Comparison of ENCODE assay signal across 1 cellular context in the genomic region with DNA sequence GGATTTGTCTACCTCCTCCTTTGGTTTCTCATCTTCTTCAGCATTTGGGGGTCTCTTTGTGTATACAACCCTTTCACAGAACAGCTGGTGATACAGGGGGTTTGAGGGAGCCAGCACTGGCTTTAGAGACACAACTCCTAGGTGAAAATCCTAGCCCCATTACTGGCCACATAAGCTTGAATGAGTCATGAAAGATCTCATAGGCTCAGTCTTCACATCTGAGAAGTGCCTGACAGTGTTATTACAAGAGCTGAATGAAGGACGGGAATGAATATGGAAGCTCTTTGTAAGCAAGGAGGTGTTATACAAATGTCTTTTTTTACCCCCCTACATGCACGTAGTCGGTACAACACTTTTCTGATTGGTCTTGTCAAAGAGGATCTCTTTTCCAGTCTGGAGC.
TF ChIP-seq lines count a peak whose summit lies in the region.

No MANE protein-coding gene starts in this region.

TF ChIP-seq in IMR-90, 13 proteins besides CTCF, POLR2A, EP300 and RAD21:
- TF ChIP-seq MAFK (IDR thresholded peaks at IDR 0.05; ENCODE audit: low read depth, low read length), result no peak
- TF ChIP-seq, protein P1, sequence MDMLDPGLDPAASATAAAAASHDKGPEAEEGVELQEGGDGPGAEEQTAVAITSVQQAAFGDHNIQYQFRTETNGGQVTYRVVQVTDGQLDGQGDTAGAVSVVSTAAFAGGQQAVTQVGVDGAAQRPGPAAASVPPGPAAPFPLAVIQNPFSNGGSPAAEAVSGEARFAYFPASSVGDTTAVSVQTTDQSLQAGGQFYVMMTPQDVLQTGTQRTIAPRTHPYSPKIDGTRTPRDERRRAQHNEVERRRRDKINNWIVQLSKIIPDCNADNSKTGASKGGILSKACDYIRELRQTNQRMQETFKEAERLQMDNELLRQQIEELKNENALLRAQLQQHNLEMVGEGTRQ (IDR thresholded peaks at IDR 0.05; ENCODE audit: low read depth, low read length), result no peak
- TF ChIP-seq BHLHE40 (IDR thresholded peaks at IDR 0.05; ENCODE audit: low read depth, low read length), result no peak
- no peak for TF ChIP-seq SMC3 (IDR thresholded peaks at IDR 0.05; ENCODE audit: low read depth, low read length)
- TF ChIP-seq RFX5 (IDR thresholded peaks at IDR 0.05; ENCODE audit: low read depth, low read length), result no peak
- no peak for TF ChIP-seq CHD1 (IDR thresholded peaks at IDR 0.05; ENCODE audit: low read depth, low read length)
- no peak for TF ChIP-seq RCOR1 (IDR thresholded peaks at IDR 0.05; ENCODE audit: insufficient replicate concordance, low read length)
TF ChIP-seq in IMR-90: peak in this region for 0.
